14 cellular contexts compared by ENCODE assay signal in genomic region chr2:136065907-136066306, GRCh38. TPM values are rescaled to one million over a fixed set of nuclear protein-coding genes. Genes with fewer than 3 reads are reported as not detected.
DNase-seq lines count a peak whose midpoint lies in the region; ATAC-seq lines count a peak whose summit lies in the region.
"Had no signal": no experiment of that assay in that cellular context is flagged by ENCODE, and none has a peak within 500 bp of the region (broad histone marks: within the 10 kb centered on the region; RNA-seq: fewer than 3 reads in every experiment).

No MANE protein-coding gene starts in this region.

- no peak overlapping the region for H2AK5ac ChIP-seq in mesenchymal stem cell (ENCODE audit: low read length, severe bottlenecking)

- no peak overlapping the region for H2BK12ac ChIP-seq in mesenchymal stem cell (ENCODE audit: low read length in 2 of 2)

- H4K91ac ChIP-seq in mesenchymal stem cell (ENCODE audit: low read length), result no peak overlapping the region

- H3K27me3 ChIP-seq in mesenchymal stem cell (ENCODE audit: control insufficient read depth in 1 of 2, insufficient read depth in 1 of 2, low read length in 2 of 2), result peaks cover 0 to 9% of the 10 kb centered on the region in 2 experiments
- H3K27me3 ChIP-seq: vagina had no signal

- H3K27ac Mint-ChIP-seq in immature natural killer cell, result no peak overlapping the region

- H3K79me1 ChIP-seq in mesenchymal stem cell (replicated peaks; ENCODE audit: low read length, poor library complexity, severe bottlenecking), result no peaks in the 10 kb centered on the region

- H2BK15ac ChIP-seq in mesenchymal stem cell (ENCODE audit: low read depth, poor library complexity, severe bottlenecking), result no peak overlapping the region

- no peak overlapping the region for H3K23ac ChIP-seq in mesenchymal stem cell (ENCODE audit: low read length in 2 of 2)

- no peak overlapping the region for H3K9ac ChIP-seq in mesenchymal stem cell (ENCODE audit: low read length)

- peaks cover 0 to 1% (median 0%) of the 10 kb centered on the region in 6 donors for H3K9me3 Mint-ChIP-seq in immature natural killer cell

- H3K14ac ChIP-seq in mesenchymal stem cell (ENCODE audit: low read length in 2 of 2), result no peak overlapping the region

- peaks cover 0 to 2% of the 10 kb centered on the region in 2 donors for H3K4me1 Mint-ChIP-seq in immature natural killer cell

- no peak overlapping the region for H3K4me3 ChIP-seq in mesenchymal stem cell (ENCODE audit: insufficient read depth in 1 of 2, low read depth in 1 of 2, low read length in 2 of 2)
- H3K4me3 ChIP-seq: skin epidermis, vagina had no signal

- H3K4ac ChIP-seq in mesenchymal stem cell (ENCODE audit: low read depth in 1 of 2, low read length in 2 of 2), result no peak overlapping the region

- no peaks in the 10 kb centered on the region for H3K9me3 ChIP-seq in mesenchymal stem cell (ENCODE audit: control insufficient read depth, low read length)
- H3K9me3 ChIP-seq: vagina had no signal

- H3K4me3 Mint-ChIP-seq in immature natural killer cell, result no peak overlapping the region
- H3K4me3 Mint-ChIP-seq: brain had no signal

- peaks cover 7% of the 10 kb centered on the region for H3K4me1 ChIP-seq in mesenchymal stem cell (ENCODE audit: control insufficient read depth, insufficient read depth, low read depth, low read length)
- H3K4me1 ChIP-seq: vagina had no signal

- peak; percentile 77 for ATAC-seq in GM18861 (IDR thresholded peaks at IDR 0.05; ENCODE audit: unreplicated experiment)
- peak; percentile 58 for ATAC-seq in GM21515 (IDR thresholded peaks at IDR 0.05; ENCODE audit: unreplicated experiment)
- peak; percentile 79 for ATAC-seq in HG03159 (IDR thresholded peaks at IDR 0.05; ENCODE audit: unreplicated experiment)

- H3K27ac ChIP-seq in mesenchymal stem cell (ENCODE audit: low read length, poor library complexity, severe bottlenecking), result peak overlapping the region; percentile 2
- H3K27ac ChIP-seq: vagina had no signal

- no peak overlapping the region for H3K18ac ChIP-seq in mesenchymal stem cell (ENCODE audit: low read depth in 1 of 2, low read length in 2 of 2)

- H3K27me3 Mint-ChIP-seq in immature natural killer cell (ENCODE audit: low read depth in 3 of 3), result peaks cover 0 to 7% (median 2%) of the 10 kb centered on the region in 3 donors

- H2BK5ac ChIP-seq in mesenchymal stem cell (ENCODE audit: low read depth, low read length, poor library complexity, severe bottlenecking), result no peak overlapping the region

- H2AFZ ChIP-seq in mesenchymal stem cell (ENCODE audit: low read depth, low read length), result no peak overlapping the region

- 88% methylated on average over 3 of the region's 3 CpGs for WGBS in mesenchymal stem cell

- H4K8ac ChIP-seq in mesenchymal stem cell (ENCODE audit: low read length), result no peak overlapping the region

- DNase-seq in mesenchymal stem cell, result no peak
- no peak for DNase-seq in NAMALWA (ENCODE audit: low spot score)
- DNase-seq in mesenteric fat pad (ENCODE audit: low spot score), result no peak
- no peak for DNase-seq in immature natural killer cell
- no peak for DNase-seq in middle frontal gyrus (ENCODE audit: extremely low spot score, low spot score)
- DNase-seq: activated T-cell treated with anti-CD3 and anti-CD28 coated beads for 4 hours, COR-L47, NCI-H187 treated with DMSO at 0.1 percent for 48 hours had no signal

- H3K36me3 ChIP-seq in mesenchymal stem cell (ENCODE audit: control insufficient read depth in 1 of 2, insufficient read depth in 2 of 2, low read depth in 1 of 2, low read length in 2 of 2), result no peaks in the 10 kb centered on the region
- H3K36me3 ChIP-seq: vagina had no signal

- no peaks in the 10 kb centered on the region for H3K36me3 Mint-ChIP-seq in immature natural killer cell
- H3K36me3 Mint-ChIP-seq: brain had no signal

- H2BK120ac ChIP-seq in mesenchymal stem cell (ENCODE audit: low read depth, low read length), result no peak overlapping the region

- H3K4me2 ChIP-seq in mesenchymal stem cell (ENCODE audit: low read length, poor library complexity, severe bottlenecking), result peak overlapping the region; percentile 40

RNA-seq across cellular contexts. Expression of gene CXCR4, which starts 52.0 kb away (rescaled TPM):
- not detected for polyA plus RNA-seq in mesenchymal stem cell (2013, experiment 1 of 2)
- polyA plus RNA-seq in mesenchymal stem cell (2013, experiment 2 of 2), result not detected
- 13.2 TPM for total RNA-seq in mesenteric fat pad
- 100 to 1,000 TPM; 147 to 758 (median 582) TPM for polyA plus RNA-seq in immature natural killer cell
